8 cellular contexts compared by ENCODE assay signal in the genomic region with DNA sequence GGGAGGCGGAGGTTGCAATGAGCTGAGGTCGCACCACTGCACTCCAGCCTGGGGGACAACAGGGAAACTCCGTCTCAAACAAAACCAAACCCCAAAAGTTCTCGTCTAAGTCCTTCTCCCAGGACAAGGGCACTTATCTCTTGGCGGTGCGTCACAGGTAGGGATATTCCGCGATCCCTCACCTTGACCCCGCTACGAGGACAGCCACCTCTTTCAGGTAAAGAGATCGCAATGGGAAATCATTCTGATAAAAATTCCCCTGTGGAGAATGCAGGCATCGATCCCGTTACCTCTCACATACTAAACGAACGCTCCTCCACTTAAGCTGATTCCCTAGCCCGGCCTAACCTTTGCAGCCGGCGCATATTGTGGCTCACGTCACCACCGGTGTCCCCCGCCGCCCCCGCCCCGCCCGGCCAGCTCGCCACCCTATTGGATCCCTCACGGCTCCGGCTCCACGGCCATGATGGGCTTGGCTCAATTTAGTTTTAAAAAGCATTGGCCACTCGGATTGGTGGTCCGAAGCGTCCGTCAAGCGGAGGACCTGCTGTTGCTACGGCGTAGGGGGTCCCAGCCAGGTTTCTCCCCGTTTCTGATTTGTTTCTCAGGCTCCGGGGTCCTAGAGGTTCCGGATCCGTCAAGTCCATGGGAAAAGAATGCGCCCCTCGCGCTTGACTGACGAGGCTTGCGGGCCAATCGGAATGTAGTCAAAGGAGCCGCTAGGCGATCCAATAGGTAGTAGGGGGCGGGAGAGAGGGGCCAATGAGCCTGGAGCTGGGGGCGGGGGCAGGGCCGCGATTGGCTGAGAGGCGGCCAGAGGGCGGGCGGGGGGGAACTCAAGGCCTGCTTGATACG. TPM values are rescaled to one million over a fixed set of nuclear protein-coding genes. Genes with fewer than 3 reads are reported as not detected.
DNase-seq lines count a peak whose midpoint lies in the region; ATAC-seq, FAIRE-seq and TF ChIP-seq lines count a peak whose summit lies in the region.

No MANE protein-coding gene starts in this region.

- peaks cover 2 to 4% of the 10 kb centered on the region in 2 donors for H3K36me3 Mint-ChIP-seq in CD14-positive monocyte

- H3K36me3 ChIP-seq in HepG2 (replicated peaks in 1 of 2; ENCODE audit: control insufficient read depth in 1 of 2, insufficient read depth in 2 of 2, low read length in 2 of 2), result no peaks in the 10 kb centered on the region; a peak in 1 of 5 replicates

- in situ Hi-C loops in HepG2 (cut with HindIII; ENCODE audit: extremely low pct_ligation_motif_present, low pct_unique_long_range_greater_than_20kb), result no loop called here

- intact Hi-C loops in CD14-positive monocyte (cut with micrococcal nuclease), result loop anchor here in 1 of 2 donors (5.0 kb wide), 1 partner anchor 248 kb away; a partner anchor contains a TSS
- intact Hi-C loops in HepG2 (cut with micrococcal nuclease; ENCODE audit: unreplicated experiment), result no loop called here

- peak; percentile 10 to 48; a peak in 1 of 4 replicates for TF ChIP-seq EP300 in HepG2 (IDR thresholded peaks at IDR 0.05; ENCODE audit: low read depth in 2 of 2, low read length in 2 of 2)
- no peak; the same call in 1 of the 2 replicates for TF ChIP-seq EP300 in HepG2 (CRISPR knock-in tag; IDR thresholded peaks at IDR 0.05; ENCODE audit: borderline replicate concordance)

- peak overlapping the region; percentile 81 for H3K4me2 ChIP-seq in HepG2 (ENCODE audit: low read depth, low read length)

- DNase-seq in CD14-positive monocyte (ENCODE audit: low spot score) (peak; percentile 96), NCI-H748 treated with DMSO at 0.1 percent for 48 hours (lab: John Stamatoyannopoulos, UW) (peak; percentile 99), dermis blood vessel endothelial cell (peak; percentile 99), HepG2 (ENCODE audit: low spot score) (peak; percentile 97)
- peak; percentile 92 to 94 for DNase-seq in activated CD4-positive, alpha-beta T cell treated with anti-CD3 and anti-CD28 coated beads, Interleukin-2, amount 50 U/mL, for 4 hours
- DNase-seq in stimulated activated CD4-positive, alpha-beta T cell treated with anti-CD3 and anti-CD28 coated beads, Interleukin-2, amount 100 ng/mL, for 4 hours (ENCODE audit: low read depth), result peak; percentile 92

- H3K27ac Mint-ChIP-seq in CD14-positive monocyte, result peak overlapping the region; percentile 95 to 99 (median 97)

- CTCF ChIA-PET in HepG2 (lab: Yijun Ruan, JAX; ENCODE audit: low intra/inter-chr PET ratio, low total read pairs), result no interaction called here

- no peak for TF ChIP-seq CTCF in CD14-positive monocyte (IDR thresholded peaks at IDR 0.05)
- TF ChIP-seq CTCF in HepG2 (CRISPR knock-in tag; IDR thresholded peaks at IDR 0.05), result 0 out of 2 replicates have a peak, but pooled peaks have one; percentile 5

- H3K9me3 ChIP-seq in HepG2 (ENCODE audit: low read length), result no peaks in the 10 kb centered on the region

- FAIRE-seq in HepG2 (lab: Jason Lieb, UNC), result peak; percentile 60

- H3K4me1 Mint-ChIP-seq in CD14-positive monocyte, result peaks cover 42% of the 10 kb centered on the region

- ATAC-seq in GM19438 (IDR thresholded peaks at IDR 0.05; ENCODE audit: low read depth, unreplicated experiment) (peak; percentile 88), HG03565 (IDR thresholded peaks at IDR 0.05; ENCODE audit: unreplicated experiment) (peak; percentile 69), HepG2 (peak; percentile 83)

- no peaks in the 10 kb centered on the region; a peak in 1 of 5 replicates for H3K27me3 ChIP-seq in HepG2 (ENCODE audit: control insufficient read depth in 1 of 2, insufficient read depth in 2 of 2, low read length in 2 of 2)

- peak overlapping the region; percentile 87 to 92 for H3K4me3 Mint-ChIP-seq in CD14-positive monocyte

- H3K27me3 Mint-ChIP-seq in CD14-positive monocyte (ENCODE audit: low read depth in 3 of 3), result peaks cover 0 to 11% (median 2%) of the 10 kb centered on the region in 3 donors

- POLR2A ChIA-PET in HepG2 (lab: Yijun Ruan, JAX), result interaction anchor here (0.7 to 1.7 kb wide), 12 partner anchors 8 to 315 kb away, joined by 3 to 10 read pairs (median 4); a partner anchor contains a TSS

- no peaks in the 10 kb centered on the region for H3K9me3 Mint-ChIP-seq in CD14-positive monocyte

- peaks cover 34% of the 10 kb centered on the region for H4K20me1 ChIP-seq in HepG2 (ENCODE audit: insufficient read depth, low read length)

- TF ChIP-seq POLR2A in HepG2 (IDR thresholded peaks at IDR 0.05; ENCODE audit: insufficient read depth in 1 of 2, low read depth in 2 of 2, low read length in 2 of 2), result peak; percentile 21 to 54; a peak in 3 of 4 replicates

- H3K9ac ChIP-seq in HepG2 (ENCODE audit: insufficient read depth, low read depth, low read length), result peak overlapping the region; percentile 96

- peak overlapping the region; percentile 97 for H3K27ac ChIP-seq in HepG2 (ENCODE audit: extremely low read length, insufficient read depth, low read length)

- peaks cover 41% of the 10 kb centered on the region for H3K79me2 ChIP-seq in HepG2 (ENCODE audit: insufficient read depth, low read length)

- peak overlapping the region; percentile 81 for H2AFZ ChIP-seq in HepG2 (ENCODE audit: low read length)

- TF ChIP-seq RAD21 in HepG2 (CRISPR knock-in tag; IDR thresholded peaks at IDR 0.05), result no peak

- WGBS in HepG2 (ENCODE audit: low lambda C conversion rate), result under 1% methylated on average over 22 of the region's 56 CpGs

- TSS peak; percentile 96 for BruUV-seq in HepG2 (replicated peaks; lab: Mats Ljungman, UMichigan)

- H3K4me1 ChIP-seq in HepG2 (ENCODE audit: insufficient read depth, low read length), result peaks cover 82% of the 10 kb centered on the region

- H3K4me3 ChIP-seq in HepG2 (replicated peaks in 1 of 3; ENCODE audit: insufficient read depth in 1 of 3, low read depth in 2 of 3, low read length in 3 of 3), result peak overlapping the region; percentile 83 to 95 (median 94); a peak in 5 of 6 replicates

TF ChIP-seq in HepG2, 621 proteins besides CTCF, POLR2A, EP300 and RAD21 (continues in another document):
- TF ChIP-seq YEATS2 (CRISPR knock-in tag; IDR thresholded peaks at IDR 0.05; ENCODE audit: borderline replicate concordance), result peak; percentile 58; the same call in 1 of the 2 replicates
- TF ChIP-seq ZFP82 (CRISPR knock-in tag; IDR thresholded peaks at IDR 0.05; ENCODE audit: borderline replicate concordance), result no peak
- TF ChIP-seq PHB2 (IDR thresholded peaks at IDR 0.05; ENCODE audit: partially characterized antibody), result no peak
- no peak; the same call in 1 of the 2 replicates for TF ChIP-seq ZSCAN9 (CRISPR knock-in tag; IDR thresholded peaks at IDR 0.05; ENCODE audit: borderline replicate concordance)
- TF ChIP-seq GPN1 (CRISPR knock-in tag; IDR thresholded peaks at IDR 0.05; ENCODE audit: borderline replicate concordance), result no peak
- TF ChIP-seq, protein P1, sequence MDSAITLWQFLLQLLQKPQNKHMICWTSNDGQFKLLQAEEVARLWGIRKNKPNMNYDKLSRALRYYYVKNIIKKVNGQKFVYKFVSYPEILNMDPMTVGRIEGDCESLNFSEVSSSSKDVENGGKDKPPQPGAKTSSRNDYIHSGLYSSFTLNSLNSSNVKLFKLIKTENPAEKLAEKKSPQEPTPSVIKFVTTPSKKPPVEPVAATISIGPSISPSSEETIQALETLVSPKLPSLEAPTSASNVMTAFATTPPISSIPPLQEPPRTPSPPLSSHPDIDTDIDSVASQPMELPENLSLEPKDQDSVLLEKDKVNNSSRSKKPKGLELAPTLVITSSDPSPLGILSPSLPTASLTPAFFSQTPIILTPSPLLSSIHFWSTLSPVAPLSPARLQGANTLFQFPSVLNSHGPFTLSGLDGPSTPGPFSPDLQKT (CRISPR knock-in tag; IDR thresholded peaks at IDR 0.05; ENCODE audit: borderline replicate concordance), result no peak
- TF ChIP-seq FOXA3 (CRISPR knock-in tag; IDR thresholded peaks at IDR 0.05), result peak; percentile 59; the same call in 1 of the 2 replicates
- TF ChIP-seq ZNF264 (CRISPR knock-in tag; IDR thresholded peaks at IDR 0.05), result 0 out of 2 replicates have a peak, but pooled peaks have one; percentile 61
- no peak for TF ChIP-seq SETDB1 (CRISPR knock-in tag; IDR thresholded peaks at IDR 0.05; ENCODE audit: borderline replicate concordance)
- TF ChIP-seq NR2C2 (CRISPR knock-in tag; IDR thresholded peaks at IDR 0.05; ENCODE audit: borderline replicate concordance), result peak; percentile 56

RNA-seq across cellular contexts. Expression of a gene that starts 0.4 kb away (rescaled TPM):
- polyA plus RNA-seq in CD14-positive monocyte (10 to 100 TPM; 22.9 to 38.1 TPM), HepG2 (2011; rRNA removed) (30.9 and 41.2 TPM in 2 replicates)
- total RNA-seq in dermis blood vessel endothelial cell (171 and 175 TPM in 2 replicates), HepG2 (2016; rRNA removed; fragmentation: Illumina TruSeq; extraction: Trizol) (83.4 and 116 TPM in 2 replicates)
- 49.8 and 56.0 TPM in 2 replicates for total RNA-seq in HepG2 (2016; cell fraction: cytosol; rRNA removed; fragmentation: Illumina TruSeq; extraction: Trizol; ENCODE audit: low read depth)
- 85.1 and 111 TPM in 2 replicates for total RNA-seq in HepG2 (2016; cell fraction: insoluble cytoplasmic fraction; rRNA removed; fragmentation: Illumina TruSeq; extraction: Trizol)
- total RNA-seq in HepG2 (2016; cell fraction: membrane; rRNA removed; fragmentation: Illumina TruSeq; extraction: Trizol), result 37.5 and 46.3 TPM in 2 replicates
- 111 and 115 TPM in 2 replicates for total RNA-seq in HepG2 (2016; cell fraction: nucleus; rRNA removed; fragmentation: Illumina TruSeq; extraction: Trizol)
- 18.1 and 20.9 TPM in 2 replicates for polyA plus RNA-seq in HepG2 (2011; cell fraction: cytosol; rRNA removed)
- polyA plus RNA-seq in HepG2 (2011; cell fraction: nucleus; rRNA removed), result 63.6 and 74.5 TPM in 2 replicates
- 32.1 and 33.2 TPM in 2 replicates for polyA plus RNA-seq in HepG2 (2012)
- polyA plus RNA-seq in HepG2 (2016; cell fraction: cytosol; fragmentation: Illumina TruSeq; extraction: Trizol; ENCODE audit: low read depth), result 1.3 and 1.9 TPM in 2 replicates
- polyA plus RNA-seq in HepG2 (2016; cell fraction: insoluble cytoplasmic fraction; fragmentation: Illumina TruSeq; extraction: Trizol; ENCODE audit: low read depth), result 58.4 and 61.6 TPM in 2 replicates
- 5.5 and 6.1 TPM in 2 replicates for polyA plus RNA-seq in HepG2 (2016; cell fraction: membrane; fragmentation: Illumina TruSeq; extraction: Trizol; ENCODE audit: low read depth)
- polyA plus RNA-seq in HepG2 (2016; cell fraction: nucleus; fragmentation: Illumina TruSeq; extraction: Trizol; ENCODE audit: insufficient read depth, low read depth), result 79.2 and 84.2 TPM in 2 replicates
- 80.8 and 126 TPM in 2 replicates for polyA minus RNA-seq in HepG2 (2011; rRNA and poly(A)+ RNA removed; ENCODE audit: low replicate concordance)
- 50.9 and 56.9 TPM in 2 replicates for polyA minus RNA-seq in HepG2 (2011; cell fraction: cytosol; rRNA and poly(A)+ RNA removed)
- 188 and 194 TPM in 2 replicates for polyA minus RNA-seq in HepG2 (2011; cell fraction: nucleus; rRNA and poly(A)+ RNA removed)

Comparison
In these comparisons a context has a peak if more than half of its experiments do, and no peak if none do; other contexts are left out.
1. Peak in every context shown above with its lines: DNase-seq, ATAC-seq, H3K4me3 ChIP-seq and H3K27ac ChIP-seq.